29 cellular contexts compared by ENCODE assay signal in genomic region chr1:117851687-117852086, GRCh38.
"Had no signal": no experiment of that assay in that cellular context is flagged by ENCODE, and none has a peak within 500 bp of the region (broad histone marks: within the 10 kb centered on the region; RNA-seq: fewer than 3 reads in every experiment).

No MANE protein-coding gene starts in this region.

- H3K9me3 ChIP-seq: neutrophil, psoas muscle, right lobe of liver, sigmoid colon, spleen, suprapubic skin, testis, tibial artery, transverse colon, upper lobe of right lung, uterus had no signal

- H3K79me2 ChIP-seq: parathyroid adenoma had no signal

- H2AFZ ChIP-seq: parathyroid adenoma had no signal

- ATAC-seq: naive thymus-derived CD8-positive, alpha-beta T cell; natural killer cell treated with Interleukin-12 subunit alpha and Interleukin-12 subunit beta and Interleukin-15 and Interleukin-18, amount 100 ng/mL, for 72 hours; psoas muscle; right cardiac atrium; right lobe of liver; stimulated activated memory B cell treated with anti-CD40 and anti-IgM and Interleukin-4, amounts not matched to agents 10 μg/mL and 1 μg/mL and 100 μg/mL, for 72 hours; stimulated activated naive CD8-positive, alpha-beta T cell treated with anti-CD3 and anti-CD28 coated beads, Interleukin-15, amount 100 ng/mL, for 72 hours; stimulated activated naive CD8-positive, alpha-beta T cell treated with anti-CD3 and anti-CD28 coated beads, Interleukin-15, Interleukin-2, amounts not matched to agents 100 U/mL and 50 U/mL, for 24 hours; upper lobe of right lung had no signal

- H3K9ac ChIP-seq: parathyroid adenoma had no signal

- H3K27ac ChIP-seq: neutrophil, parathyroid adenoma, psoas muscle, right lobe of liver, sigmoid colon, spleen, suprapubic skin, testis, tibial artery, transverse colon, upper lobe of right lung, uterus had no signal

- H3K36me3 ChIP-seq: neutrophil, right lobe of liver, sigmoid colon, suprapubic skin, transverse colon, upper lobe of right lung, uterus had no signal

- H3K27me3 ChIP-seq: neutrophil, right lobe of liver, sigmoid colon, spleen, suprapubic skin, testis, tibial artery, transverse colon, upper lobe of right lung, uterus had no signal

- H3K4me1 ChIP-seq: parathyroid adenoma, psoas muscle, sigmoid colon, spleen, suprapubic skin, testis, transverse colon, upper lobe of right lung, uterus had no signal

- DNase-seq: naive thymus-derived CD8-positive, alpha-beta T cell; nephron progenitor cell; nucleus accumbens; posterior cingulate gyrus; psoas muscle; right cardiac atrium; right lobe of liver; sigmoid colon; spleen; stimulated activated CD4-positive, alpha-beta T cell treated with anti-CD3 and anti-CD28 coated beads, Interleukin-12 subunit alpha, Interleukin-12 subunit beta, amount 100 ng/mL, for 4 hours; stimulated activated CD4-positive, alpha-beta T cell treated with anti-CD3 and anti-CD28 coated beads, Interleukin-1b, Interleukin-23, amount 100 ng/mL, for 48 hours; stimulated activated CD4-positive, alpha-beta T cell treated with anti-CD3 and anti-CD28 coated beads, Interleukin-4, amount 100 ng/mL, for 1 hour; stimulated activated CD4-positive, alpha-beta T cell treated with anti-CD3 and anti-CD28 coated beads, Interleukin-4, amount 100 ng/mL, for 4 hours; stimulated activated CD8-positive, alpha-beta memory T cell treated with anti-CD3 and anti-CD28 coated beads, Interleukin-4, amount 100 ng/mL, for 48 hours; stimulated activated naive CD4-positive, alpha-beta T cell; stimulated activated naive CD8-positive, alpha-beta T cell treated with anti-CD3 and anti-CD28 coated beads, Interleukin-15, amount 100 ng/mL, for 72 hours; stimulated activated naive CD8-positive, alpha-beta T cell treated with anti-CD3 and anti-CD28 coated beads, Interleukin-15, Interleukin-2, amounts not matched to agents 100 U/mL and 50 U/mL, for 24 hours; substantia nigra; testis; tibial artery; transverse colon; upper lobe of right lung; uterus had no signal

- H3K4me3 ChIP-seq: psoas muscle, right lobe of liver, sigmoid colon, smooth muscle cell, spleen, suprapubic skin, testis, tibial artery, transverse colon, upper lobe of right lung, uterus had no signal

- H3K4me2 ChIP-seq: smooth muscle cell had no signal
